ENCODE assay signal across 2 cellular contexts in the genomic region with DNA sequence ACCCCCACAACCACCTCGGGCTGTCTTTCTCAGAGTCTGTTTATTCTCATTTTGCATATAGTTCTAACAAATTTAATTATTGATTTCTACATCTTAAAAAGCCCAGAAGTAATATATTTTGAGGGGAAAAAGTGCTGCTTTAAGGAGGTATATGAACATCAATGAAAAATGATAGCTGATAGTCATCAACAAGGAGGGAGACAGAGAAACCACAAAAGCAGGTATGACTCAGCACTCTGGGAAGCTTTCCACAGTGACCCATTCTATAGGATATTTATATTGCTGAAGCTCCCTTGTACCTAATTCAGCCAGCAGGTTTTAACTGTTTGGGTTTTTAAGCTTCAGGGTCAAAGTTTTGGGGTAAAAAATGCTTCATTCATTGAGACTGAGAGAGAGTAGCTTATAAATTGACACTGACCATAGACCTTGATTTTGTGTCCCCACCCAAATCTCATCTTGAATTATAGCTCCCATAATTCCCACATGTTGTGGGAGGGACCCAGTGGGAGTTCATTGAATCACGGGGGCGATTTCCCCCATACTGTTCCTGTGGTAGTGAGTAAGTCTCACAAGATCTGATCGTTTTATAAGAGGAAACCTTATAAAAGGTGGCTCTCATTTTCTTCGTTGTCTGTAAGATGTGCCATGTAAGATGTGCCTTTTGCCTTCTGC.
TF ChIP-seq lines count a peak whose summit lies in the region.

No MANE protein-coding gene starts in this region.

TF ChIP-seq in HEK293, 187 proteins besides CTCF, POLR2A, EP300 and RAD21 (continued from another document):
- TF ChIP-seq ZNF558 (tag by site-specific recombination; IDR thresholded peaks at IDR 0.05) (no peak), ZFHX2 (tag by site-specific recombination; conservative IDR thresholded peaks at IDR 0.05) (peak; percentile 64), ZNF660 (tag by site-specific recombination; IDR thresholded peaks at IDR 0.05) (peak; percentile 99), ZNF394 (tag by site-specific recombination; IDR thresholded peaks at IDR 0.05; ENCODE audit: borderline replicate concordance) (0 out of 2 replicates have a peak, but pooled peaks have one; percentile 25), ZNF76 (tag by site-specific recombination; IDR thresholded peaks at IDR 0.05; ENCODE audit: borderline replicate concordance, low read depth) (no peak), WT1 (tag by site-specific recombination; IDR thresholded peaks at IDR 0.05) (peak; percentile 50)
TF ChIP-seq in HEK293: peak in this region for 4.

TF ChIP-seq in SK-N-SH, 30 proteins besides CTCF, POLR2A, EP300 and RAD21 (continued from another document):
- TF ChIP-seq PBX3 (IDR thresholded peaks at IDR 0.05) (peak; percentile 80), GABPA (IDR thresholded peaks at IDR 0.05; ENCODE audit: low read depth) (no peak), NFIC (IDR thresholded peaks at IDR 0.05; ENCODE audit: borderline replicate concordance) (peak; percentile 75; the same call in 1 of the 2 replicates), TEAD4 (IDR thresholded peaks at IDR 0.05; ENCODE audit: borderline replicate concordance, insufficient read depth) (no peak), POLR2AphosphoS5 (IDR thresholded peaks at IDR 0.05; ENCODE audit: low read depth, low read length) (no peak), TCF12 (IDR thresholded peaks at IDR 0.05) (peak; percentile 84)
- TF ChIP-seq, protein P1, sequence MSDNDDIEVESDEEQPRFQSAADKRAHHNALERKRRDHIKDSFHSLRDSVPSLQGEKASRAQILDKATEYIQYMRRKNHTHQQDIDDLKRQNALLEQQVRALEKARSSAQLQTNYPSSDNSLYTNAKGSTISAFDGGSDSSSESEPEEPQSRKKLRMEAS (IDR thresholded peaks at IDR 0.05; ENCODE audit: low read depth) = peak; percentile 47; the same call in 1 of the 2 replicates
- TF ChIP-seq, protein P2, sequence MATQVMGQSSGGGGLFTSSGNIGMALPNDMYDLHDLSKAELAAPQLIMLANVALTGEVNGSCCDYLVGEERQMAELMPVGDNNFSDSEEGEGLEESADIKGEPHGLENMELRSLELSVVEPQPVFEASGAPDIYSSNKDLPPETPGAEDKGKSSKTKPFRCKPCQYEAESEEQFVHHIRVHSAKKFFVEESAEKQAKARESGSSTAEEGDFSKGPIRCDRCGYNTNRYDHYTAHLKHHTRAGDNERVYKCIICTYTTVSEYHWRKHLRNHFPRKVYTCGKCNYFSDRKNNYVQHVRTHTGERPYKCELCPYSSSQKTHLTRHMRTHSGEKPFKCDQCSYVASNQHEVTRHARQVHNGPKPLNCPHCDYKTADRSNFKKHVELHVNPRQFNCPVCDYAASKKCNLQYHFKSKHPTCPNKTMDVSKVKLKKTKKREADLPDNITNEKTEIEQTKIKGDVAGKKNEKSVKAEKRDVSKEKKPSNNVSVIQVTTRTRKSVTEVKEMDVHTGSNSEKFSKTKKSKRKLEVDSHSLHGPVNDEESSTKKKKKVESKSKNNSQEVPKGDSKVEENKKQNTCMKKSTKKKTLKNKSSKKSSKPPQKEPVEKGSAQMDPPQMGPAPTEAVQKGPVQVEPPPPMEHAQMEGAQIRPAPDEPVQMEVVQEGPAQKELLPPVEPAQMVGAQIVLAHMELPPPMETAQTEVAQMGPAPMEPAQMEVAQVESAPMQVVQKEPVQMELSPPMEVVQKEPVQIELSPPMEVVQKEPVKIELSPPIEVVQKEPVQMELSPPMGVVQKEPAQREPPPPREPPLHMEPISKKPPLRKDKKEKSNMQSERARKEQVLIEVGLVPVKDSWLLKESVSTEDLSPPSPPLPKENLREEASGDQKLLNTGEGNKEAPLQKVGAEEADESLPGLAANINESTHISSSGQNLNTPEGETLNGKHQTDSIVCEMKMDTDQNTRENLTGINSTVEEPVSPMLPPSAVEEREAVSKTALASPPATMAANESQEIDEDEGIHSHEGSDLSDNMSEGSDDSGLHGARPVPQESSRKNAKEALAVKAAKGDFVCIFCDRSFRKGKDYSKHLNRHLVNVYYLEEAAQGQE (IDR thresholded peaks at IDR 0.05; ENCODE audit: low read depth, low read length) = no peak
- TF ChIP-seq, protein P3, sequence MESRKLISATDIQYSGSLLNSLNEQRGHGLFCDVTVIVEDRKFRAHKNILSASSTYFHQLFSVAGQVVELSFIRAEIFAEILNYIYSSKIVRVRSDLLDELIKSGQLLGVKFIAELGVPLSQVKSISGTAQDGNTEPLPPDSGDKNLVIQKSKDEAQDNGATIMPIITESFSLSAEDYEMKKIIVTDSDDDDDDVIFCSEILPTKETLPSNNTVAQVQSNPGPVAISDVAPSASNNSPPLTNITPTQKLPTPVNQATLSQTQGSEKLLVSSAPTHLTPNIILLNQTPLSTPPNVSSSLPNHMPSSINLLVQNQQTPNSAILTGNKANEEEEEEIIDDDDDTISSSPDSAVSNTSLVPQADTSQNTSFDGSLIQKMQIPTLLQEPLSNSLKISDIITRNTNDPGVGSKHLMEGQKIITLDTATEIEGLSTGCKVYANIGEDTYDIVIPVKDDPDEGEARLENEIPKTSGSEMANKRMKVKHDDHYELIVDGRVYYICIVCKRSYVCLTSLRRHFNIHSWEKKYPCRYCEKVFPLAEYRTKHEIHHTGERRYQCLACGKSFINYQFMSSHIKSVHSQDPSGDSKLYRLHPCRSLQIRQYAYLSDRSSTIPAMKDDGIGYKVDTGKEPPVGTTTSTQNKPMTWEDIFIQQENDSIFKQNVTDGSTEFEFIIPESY (IDR thresholded peaks at IDR 0.05; ENCODE audit: borderline replicate concordance, low read depth) = no peak
